17 cellular contexts compared by ENCODE assay signal in genomic region chr21:41683815-41684214, GRCh38.
DNase-seq lines count a peak whose midpoint lies in the region; ATAC-seq and TF ChIP-seq lines count a peak whose summit lies in the region.
"Had no signal": no experiment of that assay in that cellular context is flagged by ENCODE, and none has a peak within 500 bp of the region (broad histone marks: within the 10 kb centered on the region; RNA-seq: fewer than 3 reads in every experiment).

No MANE protein-coding gene starts in this region.

- TF ChIP-seq CTCF in RWPE1 (conservative IDR thresholded peaks at IDR 0.05; ENCODE audit: low read depth), result no peak
- no peak for TF ChIP-seq CTCF in dorsolateral prefrontal cortex (IDR thresholded peaks at IDR 0.05 in 54 of 56, conservative IDR thresholded peaks at IDR 0.05 in 2 of 56; ENCODE audit: low read depth in 1 of 56, partially characterized antibody in 56 of 56)
- no peak for TF ChIP-seq CTCF in GM10248 (IDR thresholded peaks at IDR 0.05; ENCODE audit: control extremely low read depth, extremely low read depth, low read depth, missing control alignments)

- H3K79me2 ChIP-seq in ACC112 (ENCODE audit: control insufficient read depth, insufficient read depth, low read length, unreplicated experiment), result no peaks in the 10 kb centered on the region

- peak overlapping the region; percentile 20 for H2AFZ ChIP-seq in ACC112 (ENCODE audit: low read length, unreplicated experiment)

- H3K4me1 ChIP-seq in ACC112 (ENCODE audit: control insufficient read depth, insufficient read depth, low read length, unreplicated experiment) (peaks cover 15% of the 10 kb centered on the region), esophagus (ENCODE audit: control insufficient read depth in 2 of 2, insufficient read depth in 2 of 2, low read length in 1 of 2) (peaks cover 11 to 44% of the 10 kb centered on the region in 2 donors)

- H3K27me3 ChIP-seq in ACC112 (ENCODE audit: insufficient read depth, low read length), result no peaks in the 10 kb centered on the region
- no peaks in the 10 kb centered on the region for H3K27me3 ChIP-seq in esophagus (ENCODE audit: control insufficient read depth in 1 of 2, insufficient read depth in 2 of 2, low read length in 2 of 2)
- H3K27me3 ChIP-seq in dorsolateral prefrontal cortex, result peaks cover 0 to 5% (median 0%) of the 10 kb centered on the region in 45 donors
- H3K27me3 ChIP-seq: right atrium auricular region, upper lobe of left lung had no signal

- POLR2A ChIA-PET in RWPE1 (lab: Yijun Ruan, JAX; ENCODE audit: low non-redundant PET) (interaction anchor here (0.7 to 0.8 kb wide), 2 partner anchors 32 to 53 kb away, joined by 3 to 9 read pairs; no protein-coding TSS in a partner anchor), GM10248 (lab: Yijun Ruan, JAX) (no interaction called here)

- 75 to 76% methylated on average over 10 of the region's 10 CpGs for WGBS in esophagus, 2 donors

- H3K36me3 ChIP-seq in ACC112 (ENCODE audit: insufficient read depth, low read length), result no peaks in the 10 kb centered on the region
- H3K36me3 ChIP-seq in esophagus (ENCODE audit: control insufficient read depth in 2 of 2, insufficient read depth in 2 of 2, low read length in 1 of 2), result no peaks in the 10 kb centered on the region
- H3K36me3 ChIP-seq: left ventricle myocardium inferior, neutrophil, right atrium auricular region, upper lobe of left lung had no signal

- H3K27ac ChIP-seq in ACC112 (ENCODE audit: low read depth, low read length) (no peak overlapping the region), RWPE1 (peak overlapping the region; percentile 100), esophagus (ENCODE audit: low read depth in 2 of 2, low read length in 1 of 2) (peak overlapping the region; percentile 87 to 98), dorsolateral prefrontal cortex (no peak overlapping the region)
- H3K27ac ChIP-seq: left ventricle myocardium inferior, neutrophil had no signal

- no peak for DNase-seq in RWPE1 (ENCODE audit: low spot score)
- peak; percentile 51 for DNase-seq in sciatic nerve (ENCODE audit: low spot score)
- DNase-seq in dorsolateral prefrontal cortex, result no peak
- no peak for DNase-seq in GM10248 (ENCODE audit: extremely low spot score)
- DNase-seq: ACHN; caudate nucleus; DMS153; glutamatergic neuron; left ventricle myocardium inferior; stimulated activated naive CD4-positive, alpha-beta T cell had no signal

- no peaks in the 10 kb centered on the region for H3K9me3 ChIP-seq in esophagus (ENCODE audit: control insufficient read depth in 2 of 2, insufficient read depth in 1 of 2, low read depth in 1 of 2, low read length in 1 of 2)
- H3K9me3 ChIP-seq: left ventricle myocardium inferior, neutrophil, right atrium auricular region, upper lobe of left lung had no signal

- CTCF ChIA-PET in RWPE1 (lab: Yijun Ruan, JAX), result interaction anchor here (2.3 kb wide), 1 partner anchor 94 kb away, joined by 6 read pairs; no protein-coding TSS in a partner anchor
- CTCF ChIA-PET in GM10248 (lab: Yijun Ruan, JAX), result no interaction called here

- H3K4me3 ChIP-seq in ACC112 (ENCODE audit: low read depth, low read length), result no peak overlapping the region
- H3K4me3 ChIP-seq in esophagus (ENCODE audit: low read depth in 1 of 2, low read length in 2 of 2), result no peak overlapping the region
- H3K4me3 ChIP-seq in dorsolateral prefrontal cortex, result no peak overlapping the region
- H3K4me3 ChIP-seq: left ventricle myocardium inferior, right atrium auricular region, upper lobe of left lung had no signal

- intact Hi-C loops in sciatic nerve (cut with DNase I), result no loop called here
- intact Hi-C loops in dorsolateral prefrontal cortex (cut with DNase I), result no loop called here

- ATAC-seq in sciatic nerve (no peak), GM21360 (IDR thresholded peaks at IDR 0.05; ENCODE audit: unreplicated experiment) (no peak), HG02678 (IDR thresholded peaks at IDR 0.05; ENCODE audit: unreplicated experiment) (no peak)

Comparison
In these comparisons a context has a peak if more than half of its experiments do, and no peak if none do; other contexts are left out.
1. H3K27ac ChIP-seq: peak in RWPE1 (single experiment) and esophagus (2 of 2); none in ACC112 (single experiment) and dorsolateral prefrontal cortex (0 of 59).